In the genomic region with DNA sequence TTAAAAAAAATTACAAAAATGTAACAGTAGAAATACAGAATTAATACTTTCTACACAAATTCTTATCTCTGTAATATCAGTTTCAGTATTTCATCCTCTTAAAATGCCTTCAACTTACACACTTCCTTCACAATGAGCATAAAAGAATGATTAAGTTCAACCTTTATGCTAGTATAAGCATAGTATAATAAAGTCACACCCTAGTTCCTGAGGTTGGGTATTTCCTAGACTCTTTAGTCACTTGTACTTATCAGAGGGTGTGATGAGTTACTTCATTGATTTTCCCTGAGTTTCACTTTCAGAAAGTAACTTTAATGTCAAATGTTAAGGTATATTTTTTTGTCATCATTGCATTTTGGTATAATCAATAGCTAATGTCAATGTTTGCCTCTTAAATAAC, we compare ENCODE assay signal across 9 cellular contexts.
DNase-seq lines count a peak whose midpoint lies in the region; ATAC-seq, FAIRE-seq and TF ChIP-seq lines count a peak whose summit lies in the region.
"Had no signal": no experiment of that assay in that cellular context is flagged by ENCODE, and none has a peak within 500 bp of the region (broad histone marks: within the 10 kb centered on the region; RNA-seq: fewer than 3 reads in every experiment).

No MANE protein-coding gene starts in this region.

- no peak overlapping the region for H3K4me3 ChIP-seq in MG63
- no peak overlapping the region for H3K4me3 ChIP-seq in SK-N-SH (ENCODE audit: low read depth in 2 of 2, low read length in 1 of 2)

- peak; percentile 83 for ATAC-seq in GM18505 (IDR thresholded peaks at IDR 0.05; ENCODE audit: unreplicated experiment)
- ATAC-seq in GM21619 (IDR thresholded peaks at IDR 0.05; ENCODE audit: unreplicated experiment): peak; percentile 85
- ATAC-seq in HG03558 (IDR thresholded peaks at IDR 0.05; ENCODE audit: extremely low read depth, unreplicated experiment): peak; percentile 83
- ATAC-seq in memory B cell (ENCODE audit: low read depth): peak; percentile 98

- H3K9me3 Mint-ChIP-seq in memory B cell (peaks cover 2% of the 10 kb centered on the region), HFFc6 (no peaks in the 10 kb centered on the region; the same call in 1 of the 2 replicates)

- no peaks in the 10 kb centered on the region for H3K79me2 ChIP-seq in SK-N-SH (ENCODE audit: insufficient read depth)

- no peak for TF ChIP-seq POLR2A in GM18505 (IDR thresholded peaks at IDR 0.05; ENCODE audit: borderline replicate concordance, extremely low read depth, insufficient read depth, insufficient read length)

- TF ChIP-seq RAD21 in SK-N-SH (IDR thresholded peaks at IDR 0.05; ENCODE audit: low read length): no peak

- TF ChIP-seq CTCF in HFFc6 (IDR thresholded peaks at IDR 0.05) (no peak), SK-N-SH (IDR thresholded peaks at IDR 0.05) (no peak), D721Med (IDR thresholded peaks at IDR 0.05; ENCODE audit: insufficient read depth, missing control alignments) (no peak)

- no peaks in the 10 kb centered on the region for H3K9me2 ChIP-seq in SK-N-SH

- H3K27me3 Mint-ChIP-seq in memory B cell: no peaks in the 10 kb centered on the region
- 0 out of 2 replicates have a peak, but pooled peaks cover 2% of the 10 kb centered on the region for H3K27me3 Mint-ChIP-seq in HFFc6 (ENCODE audit: insufficient read depth)

- H3K9ac ChIP-seq in SK-N-SH: no peak overlapping the region

- no peaks in the 10 kb centered on the region for H4K20me1 ChIP-seq in SK-N-SH (ENCODE audit: insufficient read depth)

- no peak for TF ChIP-seq EP300 in SK-N-SH (IDR thresholded peaks at IDR 0.05; ENCODE audit: borderline replicate concordance in 1 of 2, low read depth in 1 of 2, low read length in 1 of 2)

- peaks cover 13% of the 10 kb centered on the region for H3F3A ChIP-seq in SK-N-SH (replicated peaks; ENCODE audit: insufficient read depth)

- H3K27ac ChIP-seq in SK-N-SH (ENCODE audit: low read depth in 2 of 2, low read length in 1 of 2): no peak overlapping the region

- no peaks in the 10 kb centered on the region for H3K36me3 ChIP-seq in MG63
- no peaks in the 10 kb centered on the region for H3K36me3 ChIP-seq in SK-N-SH (replicated peaks in 1 of 2; ENCODE audit: control insufficient read depth in 1 of 2, insufficient read depth in 2 of 2, low read length in 1 of 2)

- CTCF ChIA-PET in SK-N-SH (lab: Yijun Ruan, JAX): no interaction called here

- H3K36me3 Mint-ChIP-seq in memory B cell (peaks cover 5% of the 10 kb centered on the region), HFFc6 (ENCODE audit: low read depth) (no peaks in the 10 kb centered on the region)

- FAIRE-seq in D721Med (lab: Jason Lieb, UNC): no peak

- H3K9me3 ChIP-seq in MG63 (no peaks in the 10 kb centered on the region), SK-N-SH (no peaks in the 10 kb centered on the region)

- DNase-seq in memory B cell (ENCODE audit: low spot score in 2 of 2) (no peak), HFFc6 (no peak), MG63 (no peak), SK-N-SH (no peak), D721Med (ENCODE audit: insufficient read length, low spot score) (no peak)
- DNase-seq: NCI-H1092 had no signal

- H2AFZ ChIP-seq in SK-N-SH (ENCODE audit: low read depth): no peak overlapping the region

- H3K27ac Mint-ChIP-seq in memory B cell (no peak overlapping the region), HFFc6 (no peak overlapping the region)

- H3K4me1 Mint-ChIP-seq in memory B cell (peaks cover 12% of the 10 kb centered on the region), HFFc6 (ENCODE audit: low read depth) (peaks cover 15% of the 10 kb centered on the region; the same call in 1 of the 2 replicates)

- peaks cover 0 to 7% of the 10 kb centered on the region in 2 experiments; a peak in 3 of 4 replicates for H3K4me1 ChIP-seq in SK-N-SH (ENCODE audit: control insufficient read depth in 1 of 2, insufficient read depth in 2 of 2, low read depth in 1 of 2, low read length in 1 of 2)

- POLR2A ChIA-PET in SK-N-SH (lab: Yijun Ruan, JAX): no interaction called here

- H3K4me3 Mint-ChIP-seq in memory B cell: no peak overlapping the region
- H3K4me3 Mint-ChIP-seq in HFFc6: no peak overlapping the region

- no peak overlapping the region for H3K4me2 ChIP-seq in SK-N-SH

- H3K27me3 ChIP-seq in MG63: no peaks in the 10 kb centered on the region
- H3K27me3 ChIP-seq in SK-N-SH (ENCODE audit: insufficient read depth): no peaks in the 10 kb centered on the region

TF ChIP-seq in SK-N-SH, 30 proteins besides CTCF, POLR2A, EP300 and RAD21:
- TF ChIP-seq NFIC (IDR thresholded peaks at IDR 0.05; ENCODE audit: borderline replicate concordance): no peak
- no peak for TF ChIP-seq MEF2A (IDR thresholded peaks at IDR 0.05; ENCODE audit: borderline replicate concordance, low read depth)
- no peak for TF ChIP-seq ELF1 (IDR thresholded peaks at IDR 0.05)
- TF ChIP-seq TAF1 (IDR thresholded peaks at IDR 0.05; ENCODE audit: borderline replicate concordance, low read depth, low read length): no peak
- TF ChIP-seq, protein P1, sequence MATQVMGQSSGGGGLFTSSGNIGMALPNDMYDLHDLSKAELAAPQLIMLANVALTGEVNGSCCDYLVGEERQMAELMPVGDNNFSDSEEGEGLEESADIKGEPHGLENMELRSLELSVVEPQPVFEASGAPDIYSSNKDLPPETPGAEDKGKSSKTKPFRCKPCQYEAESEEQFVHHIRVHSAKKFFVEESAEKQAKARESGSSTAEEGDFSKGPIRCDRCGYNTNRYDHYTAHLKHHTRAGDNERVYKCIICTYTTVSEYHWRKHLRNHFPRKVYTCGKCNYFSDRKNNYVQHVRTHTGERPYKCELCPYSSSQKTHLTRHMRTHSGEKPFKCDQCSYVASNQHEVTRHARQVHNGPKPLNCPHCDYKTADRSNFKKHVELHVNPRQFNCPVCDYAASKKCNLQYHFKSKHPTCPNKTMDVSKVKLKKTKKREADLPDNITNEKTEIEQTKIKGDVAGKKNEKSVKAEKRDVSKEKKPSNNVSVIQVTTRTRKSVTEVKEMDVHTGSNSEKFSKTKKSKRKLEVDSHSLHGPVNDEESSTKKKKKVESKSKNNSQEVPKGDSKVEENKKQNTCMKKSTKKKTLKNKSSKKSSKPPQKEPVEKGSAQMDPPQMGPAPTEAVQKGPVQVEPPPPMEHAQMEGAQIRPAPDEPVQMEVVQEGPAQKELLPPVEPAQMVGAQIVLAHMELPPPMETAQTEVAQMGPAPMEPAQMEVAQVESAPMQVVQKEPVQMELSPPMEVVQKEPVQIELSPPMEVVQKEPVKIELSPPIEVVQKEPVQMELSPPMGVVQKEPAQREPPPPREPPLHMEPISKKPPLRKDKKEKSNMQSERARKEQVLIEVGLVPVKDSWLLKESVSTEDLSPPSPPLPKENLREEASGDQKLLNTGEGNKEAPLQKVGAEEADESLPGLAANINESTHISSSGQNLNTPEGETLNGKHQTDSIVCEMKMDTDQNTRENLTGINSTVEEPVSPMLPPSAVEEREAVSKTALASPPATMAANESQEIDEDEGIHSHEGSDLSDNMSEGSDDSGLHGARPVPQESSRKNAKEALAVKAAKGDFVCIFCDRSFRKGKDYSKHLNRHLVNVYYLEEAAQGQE (IDR thresholded peaks at IDR 0.05; ENCODE audit: low read depth, low read length): no peak
- TF ChIP-seq FOXJ3 (CRISPR knock-in tag; IDR thresholded peaks at IDR 0.05): no peak
